ENCODE assay signal across 8 cellular contexts in genomic region chr6:124964764-124965105, GRCh38. TPM values are rescaled to one million over a fixed set of nuclear protein-coding genes. Genes with fewer than 3 reads are reported as not detected.
DNase-seq lines count a peak whose midpoint lies in the region; ATAC-seq and TF ChIP-seq lines count a peak whose summit lies in the region.
"Had no signal": no experiment of that assay in that cellular context is flagged by ENCODE, and none has a peak within 500 bp of the region (broad histone marks: within the 10 kb centered on the region; RNA-seq: fewer than 3 reads in every experiment).

No MANE protein-coding gene starts in this region.

- BruUV-seq in IMR-90 (replicated peaks; lab: Mats Ljungman, UMichigan), result no TSS peak

- peak overlapping the region; percentile 97 for H3K18ac ChIP-seq in IMR-90 (ENCODE audit: low read depth, low read length)

- H2BK120ac ChIP-seq in IMR-90 (ENCODE audit: low read depth, low read length), result peak overlapping the region; percentile 95

- H2AK5ac ChIP-seq in IMR-90 (ENCODE audit: low read depth, low read length), result 0 out of 2 replicates have a peak overlapping the region, but pooled peaks have one; percentile 29

- CTCF ChIA-PET in IMR-90 (lab: Yijun Ruan, JAX), result interaction anchor here (0.7 kb wide), 1 partner anchor 94 kb away, joined by 3 read pairs; no protein-coding TSS in a partner anchor

- ATAC-seq in IMR-90 (ENCODE audit: low read depth) (no peak), lower lobe of right lung (no peak)
- no peak for ATAC-seq in activated T-cell treated with anti-CD3 and anti-CD28 coated beads, Interleukin-2, amount 50 U/mL, for 4 hours

- peak overlapping the region; percentile 82 for H3K4me2 ChIP-seq in IMR-90 (ENCODE audit: low read depth, low read length)

- H4K8ac ChIP-seq in IMR-90 (ENCODE audit: low read depth in 2 of 2, low read length in 2 of 2), result peak overlapping the region; percentile 6 to 43

- intact Hi-C loops in IMR-90 (cut with micrococcal nuclease) (loop anchor here (1.0 to 5.0 kb wide), 3 partner anchors 50 to 238 kb away; no protein-coding TSS in a partner anchor), lower lobe of right lung (cut with DNase I) (no loop called here), tibial artery (cut with DNase I; ENCODE audit: low total_unique reads) (loop anchor here (5.0 kb wide), 2 partner anchors 133 to 828 kb away; partner anchors contain the start of gene NCOA7)

- peak overlapping the region; percentile 89 for H3K9ac ChIP-seq in IMR-90 (ENCODE audit: low read depth, low read length)

- H3K4me3 Mint-ChIP-seq in activated T-cell treated with anti-CD3 and anti-CD28 coated beads, Interleukin-2, amount 50 U/mL, for 4 hours, result no peak overlapping the region
- H3K4me3 Mint-ChIP-seq: IgD-negative memory B cell had no signal

- TF ChIP-seq RAD21 in IMR-90 (IDR thresholded peaks at IDR 0.05; ENCODE audit: low read length), result no peak

- peaks cover 28% of the 10 kb centered on the region; the same call in 1 of the 2 replicates for H4K20me1 ChIP-seq in IMR-90 (ENCODE audit: insufficient read depth, low read length)

- H3K14ac ChIP-seq in IMR-90 (replicated peaks; ENCODE audit: low read depth, low read length), result peak overlapping the region; percentile 70

- dilution Hi-C loops in IMR-90 (cut with HindIII; ENCODE audit: low sequenced_read_pairs, unreplicated experiment), result no loop called here

- H3K9me3 ChIP-seq in IMR-90 (ENCODE audit: control insufficient read depth, insufficient read depth, low read length) (no peaks in the 10 kb centered on the region), lower lobe of right lung (no peaks in the 10 kb centered on the region), tibial artery (no peaks in the 10 kb centered on the region)

- peaks cover 33% of the 10 kb centered on the region for H3K27me3 Mint-ChIP-seq in activated T-cell treated with anti-CD3 and anti-CD28 coated beads, Interleukin-2, amount 50 U/mL, for 4 hours (ENCODE audit: low read depth)

- no peak overlapping the region for H2AFZ ChIP-seq in IMR-90 (replicated peaks; ENCODE audit: low read length, poor library complexity)

- H2AK9ac ChIP-seq in IMR-90 (replicated peaks; ENCODE audit: low read depth, low read length, poor library complexity), result peak overlapping the region; percentile 75

- no peaks in the 10 kb centered on the region; the same call in 1 of the 2 replicates for H3K9me1 ChIP-seq in IMR-90 (ENCODE audit: insufficient read depth, low read length)

- peak overlapping the region; percentile 35 for H4K91ac ChIP-seq in IMR-90 (ENCODE audit: insufficient read depth, low read depth, low read length)

- H3K4ac ChIP-seq in IMR-90 (ENCODE audit: low read depth, low read length), result peak overlapping the region; percentile 94

- peaks cover 6% of the 10 kb centered on the region for H3K36me3 ChIP-seq in IMR-90 (ENCODE audit: control insufficient read depth, insufficient read depth, low read length)
- H3K36me3 ChIP-seq in lower lobe of right lung, result peaks cover 6% of the 10 kb centered on the region
- no peaks in the 10 kb centered on the region for H3K36me3 ChIP-seq in tibial artery

- H3K36me3 Mint-ChIP-seq in activated T-cell treated with anti-CD3 and anti-CD28 coated beads, Interleukin-2, amount 50 U/mL, for 4 hours (ENCODE audit: insufficient read depth), result no peaks in the 10 kb centered on the region
- H3K36me3 Mint-ChIP-seq: IgD-negative memory B cell had no signal

- H2BK15ac ChIP-seq in IMR-90 (ENCODE audit: low read depth, low read length), result 0 out of 3 replicates have a peak overlapping the region, but pooled peaks have one; percentile 30

- in situ Hi-C loops in IMR-90 (cut with MboI; ENCODE audit: low sequenced_read_pairs), result loop anchor here (25.0 kb wide), 1 partner anchor 148 kb away; no protein-coding TSS in a partner anchor

- peak overlapping the region; percentile 88; the same call in 1 of the 2 replicates for H2BK20ac ChIP-seq in IMR-90 (ENCODE audit: low read depth, low read length)

- peaks cover 13% of the 10 kb centered on the region for H3K4me1 Mint-ChIP-seq in activated T-cell treated with anti-CD3 and anti-CD28 coated beads, Interleukin-2, amount 50 U/mL, for 4 hours (ENCODE audit: low read depth)

- peak overlapping the region; percentile 81 for H4K5ac ChIP-seq in IMR-90 (ENCODE audit: low read depth, low read length)

- TF ChIP-seq POLR2A in IMR-90 (IDR thresholded peaks at IDR 0.05; ENCODE audit: low read depth, low read length), result no peak

- H3K4me1 ChIP-seq in IMR-90 (ENCODE audit: control insufficient read depth, insufficient read depth, low read length), result peaks cover 8% of the 10 kb centered on the region; the same call in 1 of the 2 replicates
- H3K4me1 ChIP-seq in lower lobe of right lung, result peaks cover 50% of the 10 kb centered on the region
- H3K4me1 ChIP-seq in tibial artery, result peaks cover 0 to 60% (median 22%) of the 10 kb centered on the region in 4 donors

- H3K23ac ChIP-seq in IMR-90 (ENCODE audit: low read depth, low read length), result peak overlapping the region; percentile 99

- peak overlapping the region; percentile 90 for H2BK5ac ChIP-seq in IMR-90 (ENCODE audit: low read depth, low read length, poor library complexity, severe bottlenecking)

- WGBS in IMR-90 (ENCODE audit: extremely low coverage in 2 of 2, insufficient read length in 1 of 2), 2 experiments, result no CpG with 5 or more reads among the region's 3 CpGs

- POLR2A ChIA-PET in IMR-90 (lab: Charles Lee; ENCODE audit: unreplicated experiment), result no interaction called here

- H3K27ac ChIP-seq in IMR-90 (ENCODE audit: insufficient read depth, low read length) (peak overlapping the region; percentile 94; the same call in 1 of the 2 replicates), lower lobe of right lung (peak overlapping the region; percentile 91), tibial artery (peak overlapping the region; percentile 98 to 99)

- DNase-seq in IMR-90 (no peak), choroid plexus epithelial cell (ENCODE audit: low read depth) (no peak), lower lobe of right lung (no peak), tibial artery (no peak), NCI-H128 (lab: John Stamatoyannopoulos, UW; ENCODE audit: unreplicated experiment) (no peak), NCI-H1436 (lab: John Stamatoyannopoulos, UW) (no peak)
- no peak for DNase-seq in activated T-cell treated with anti-CD3 and anti-CD28 coated beads, Interleukin-2, amount 50 U/mL, for 4 hours

- peak overlapping the region; percentile 87 for H3K56ac ChIP-seq in IMR-90 (ENCODE audit: extremely low read depth, insufficient read depth, low read length)

- peaks cover 7 to 55% of the 10 kb centered on the region in 2 experiments; a peak in 3 of 4 replicates for H3K79me1 ChIP-seq in IMR-90 (ENCODE audit: low read depth in 1 of 2, low read length in 2 of 2)

- H3K27me3 ChIP-seq in IMR-90 (ENCODE audit: control insufficient read depth, insufficient read depth, low read length), result no peaks in the 10 kb centered on the region
- no peaks in the 10 kb centered on the region for H3K27me3 ChIP-seq in lower lobe of right lung (ENCODE audit: low read depth)
- no peaks in the 10 kb centered on the region for H3K27me3 ChIP-seq in tibial artery

- TF ChIP-seq CTCF in IMR-90 (conservative IDR thresholded peaks at IDR 0.05; ENCODE audit: low read depth, low read length) (no peak), choroid plexus epithelial cell (conservative IDR thresholded peaks at IDR 0.05; ENCODE audit: low read depth, low read length) (no peak), lower lobe of right lung (IDR thresholded peaks at IDR 0.05) (no peak), tibial artery (IDR thresholded peaks at IDR 0.05) (no peak)

- H3K9me3 Mint-ChIP-seq in activated T-cell treated with anti-CD3 and anti-CD28 coated beads, Interleukin-2, amount 50 U/mL, for 4 hours, result no peaks in the 10 kb centered on the region

- H3K4me3 ChIP-seq in IMR-90 (ENCODE audit: insufficient read depth, low read depth, low read length) (peak overlapping the region; percentile 83), choroid plexus epithelial cell (ENCODE audit: low read depth, low read length) (peak overlapping the region; percentile 79), lower lobe of right lung (peak overlapping the region; percentile 90), tibial artery (peak overlapping the region; percentile 78 to 94)

TF ChIP-seq in IMR-90, 13 proteins besides CTCF, POLR2A, EP300 and RAD21 (continues in another document):
- no peak for TF ChIP-seq FOS (IDR thresholded peaks at IDR 0.05; ENCODE audit: low read depth, low read length)
- no peak for TF ChIP-seq CHD1 (IDR thresholded peaks at IDR 0.05; ENCODE audit: low read depth, low read length)
- no peak for TF ChIP-seq MXI1 (IDR thresholded peaks at IDR 0.05; ENCODE audit: borderline replicate concordance, low read depth, low read length)
- no peak for TF ChIP-seq SMC3 (IDR thresholded peaks at IDR 0.05; ENCODE audit: low read depth, low read length)
- no peak for TF ChIP-seq RFX5 (IDR thresholded peaks at IDR 0.05; ENCODE audit: low read depth, low read length)
- TF ChIP-seq RCOR1 (IDR thresholded peaks at IDR 0.05; ENCODE audit: insufficient replicate concordance, low read length), result no peak
- TF ChIP-seq MAZ (IDR thresholded peaks at IDR 0.05; ENCODE audit: borderline replicate concordance, low read depth, low read length), result no peak
- TF ChIP-seq NFE2L2 (IDR thresholded peaks at IDR 0.05; ENCODE audit: low read depth, low read length), result no peak
- TF ChIP-seq BHLHE40 (IDR thresholded peaks at IDR 0.05; ENCODE audit: low read depth, low read length), result no peak
- TF ChIP-seq ELK1 (IDR thresholded peaks at IDR 0.05; ENCODE audit: borderline replicate concordance, low read depth, low read length), result no peak

RNA-seq across cellular contexts. Expression of gene RNF217, which starts 2.5 kb away (rescaled TPM):
- 16.7 and 20.4 TPM in 2 replicates for total RNA-seq in IMR-90 (2012; rRNA removed)
- 11.7 TPM in 2 replicates for polyA plus RNA-seq in IMR-90 (2012; rRNA removed)
- polyA plus RNA-seq in IMR-90 (2012; cell fraction: cytosol; rRNA removed), result 2.5 and 2.7 TPM in 2 replicates
- polyA plus RNA-seq in IMR-90 (2012; cell fraction: nucleus; rRNA removed; ENCODE audit: low replicate concordance), result 7.8 and 59.2 TPM in 2 replicates
- 25.5 TPM for total RNA-seq in lower lobe of right lung
- 1 to 10 TPM in 1 of 3 donors, under 1 TPM in 2; 0.60 to 1.2 (median 0.90) TPM for total RNA-seq in activated T-cell treated with anti-CD3 and anti-CD28 coated beads, Interleukin-2, amount 50 U/mL, for 4 hours
- polyA plus RNA-seq: IgD-negative memory B cell had no signal
